ENCODE assay signal across 20 cellular contexts in the genomic region with DNA sequence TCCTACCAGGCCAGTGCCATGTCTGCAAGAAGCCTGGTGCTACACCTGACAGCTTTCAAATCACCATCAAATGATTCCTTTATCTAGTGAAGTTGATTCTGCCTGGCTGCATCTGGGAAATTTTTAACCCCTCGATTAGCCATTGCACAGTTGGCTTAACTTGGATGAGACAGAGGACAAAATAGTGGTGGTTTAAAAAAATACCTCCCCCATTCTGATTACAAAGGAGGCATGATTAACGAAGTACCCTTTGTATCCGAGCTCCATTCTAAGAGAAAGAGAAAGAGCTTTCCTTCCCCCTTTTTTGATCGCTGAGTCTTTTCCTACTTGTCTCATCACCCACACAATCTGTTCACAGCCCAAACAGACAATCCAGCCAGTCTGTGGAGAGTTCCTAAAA. TPM values are rescaled to one million over a fixed set of nuclear protein-coding genes. Genes with fewer than 3 reads are reported as not detected.
"Had no signal": no experiment of that assay in that cellular context is flagged by ENCODE, and none has a peak within 500 bp of the region (broad histone marks: within the 10 kb centered on the region; RNA-seq: fewer than 3 reads in every experiment).

No MANE protein-coding gene starts in this region.

- H3K27me3 Mint-ChIP-seq: activated naive CD4-positive, alpha-beta T cell treated with anti-CD3 and anti-CD28 coated beads, Interleukin-2, amount 50 U/mL, for 24 hours; effector memory CD8-positive, alpha-beta T cell had no signal

- H3K9me3 ChIP-seq: left ventricle myocardium inferior, testis, upper lobe of left lung had no signal

- ATAC-seq: activated CD8-positive, alpha-beta T cell treated with anti-CD3 and anti-CD28 coated beads, Interleukin-2, amount 10 ng/mL, durations not matched to agents 7 days and 5 days; effector memory CD8-positive, alpha-beta T cell; natural killer cell treated with Interleukin-12 subunit alpha and Interleukin-12 subunit beta and Interleukin-15 and Interleukin-18, amount 100 ng/mL, for 72 hours; SK-N-SH treated with all-trans-retinoic acid at 6 μM for 48 hours had no signal

- DNase-seq: activated CD4-positive, alpha-beta T cell treated with anti-CD3 and anti-CD28 coated beads for 1 hour; activated CD4-positive, alpha-beta T cell treated with anti-CD3 and anti-CD28 coated beads, Interleukin-2, amount 50 U/mL, for 1 hour; activated CD8-positive, alpha-beta T cell treated with anti-CD3 and anti-CD28 coated beads, Interleukin-2, amount 10 ng/mL, durations not matched to agents 7 days and 5 days; activated gamma-delta T cell treated with Interleukin-2 at 50 U/mL for 16 hours; anterior cingulate cortex; brain microvascular endothelial cell; caudate nucleus; effector memory CD8-positive, alpha-beta T cell; left ventricle myocardium inferior; occipital lobe; retina; stimulated activated CD4-positive, alpha-beta T cell treated with anti-CD3 and anti-CD28 coated beads, Interleukin-4, amount 100 ng/mL, for 1 hour; stimulated activated naive CD4-positive, alpha-beta T cell; testis; upper lobe of left lung; WERI-Rb-1 had no signal

- H3K4me3 Mint-ChIP-seq: activated CD8-positive, alpha-beta T cell treated with anti-CD3 and anti-CD28 coated beads, Interleukin-2, amount 10 ng/mL, durations not matched to agents 7 days and 5 days; activated naive CD4-positive, alpha-beta T cell treated with anti-CD3 and anti-CD28 coated beads, Interleukin-2, amount 50 U/mL, for 24 hours; effector memory CD8-positive, alpha-beta T cell; natural killer cell treated with Interleukin-12 subunit alpha and Interleukin-12 subunit beta and Interleukin-15 and Interleukin-18, amount 100 ng/mL, for 72 hours had no signal

- H3K4me1 Mint-ChIP-seq: activated naive CD4-positive, alpha-beta T cell treated with anti-CD3 and anti-CD28 coated beads, Interleukin-2, amount 50 U/mL, for 24 hours had no signal

- H3K9me3 Mint-ChIP-seq: activated naive CD4-positive, alpha-beta T cell treated with anti-CD3 and anti-CD28 coated beads, Interleukin-2, amount 50 U/mL, for 24 hours; effector memory CD8-positive, alpha-beta T cell; natural killer cell treated with Interleukin-12 subunit alpha and Interleukin-12 subunit beta and Interleukin-15 and Interleukin-18, amount 100 ng/mL, for 72 hours had no signal

- H3K27ac ChIP-seq: brain microvascular endothelial cell, left ventricle myocardium inferior, testis, upper lobe of left lung, WERI-Rb-1 had no signal

- H3K4me3 ChIP-seq: left ventricle myocardium inferior, testis, upper lobe of left lung had no signal

- H3K36me3 ChIP-seq: brain microvascular endothelial cell, left ventricle myocardium inferior, upper lobe of left lung, WERI-Rb-1 had no signal

- H3K27ac Mint-ChIP-seq: activated CD8-positive, alpha-beta T cell treated with anti-CD3 and anti-CD28 coated beads, Interleukin-2, amount 10 ng/mL, durations not matched to agents 7 days and 5 days; activated naive CD4-positive, alpha-beta T cell treated with anti-CD3 and anti-CD28 coated beads, Interleukin-2, amount 50 U/mL, for 24 hours; effector memory CD8-positive, alpha-beta T cell; natural killer cell treated with Interleukin-12 subunit alpha and Interleukin-12 subunit beta and Interleukin-15 and Interleukin-18, amount 100 ng/mL, for 72 hours had no signal

- H3K36me3 Mint-ChIP-seq: activated naive CD4-positive, alpha-beta T cell treated with anti-CD3 and anti-CD28 coated beads, Interleukin-2, amount 50 U/mL, for 24 hours; natural killer cell treated with Interleukin-12 subunit alpha and Interleukin-12 subunit beta and Interleukin-15 and Interleukin-18, amount 100 ng/mL, for 72 hours had no signal

- H3K27me3 ChIP-seq: brain microvascular endothelial cell, testis, upper lobe of left lung had no signal

RNA-seq across cellular contexts. Expression of a gene that starts 20.5 kb away (rescaled TPM):
- total RNA-seq: activated CD8-positive, alpha-beta T cell treated with anti-CD3 and anti-CD28 coated beads, Interleukin-2, amount 10 ng/mL, durations not matched to agents 7 days and 5 days; natural killer cell treated with Interleukin-12 subunit alpha and Interleukin-12 subunit beta and Interleukin-15 and Interleukin-18, amount 100 ng/mL, for 72 hours; T-helper 2 cell treated with Interferon-gamma antibody and Interleukin-4, amounts not matched to agents 100 ng/mL and 5 ng/mL, for 36 hours had no signal
